Comparison of ENCODE assay signal across 1 cellular context in the genomic region with DNA sequence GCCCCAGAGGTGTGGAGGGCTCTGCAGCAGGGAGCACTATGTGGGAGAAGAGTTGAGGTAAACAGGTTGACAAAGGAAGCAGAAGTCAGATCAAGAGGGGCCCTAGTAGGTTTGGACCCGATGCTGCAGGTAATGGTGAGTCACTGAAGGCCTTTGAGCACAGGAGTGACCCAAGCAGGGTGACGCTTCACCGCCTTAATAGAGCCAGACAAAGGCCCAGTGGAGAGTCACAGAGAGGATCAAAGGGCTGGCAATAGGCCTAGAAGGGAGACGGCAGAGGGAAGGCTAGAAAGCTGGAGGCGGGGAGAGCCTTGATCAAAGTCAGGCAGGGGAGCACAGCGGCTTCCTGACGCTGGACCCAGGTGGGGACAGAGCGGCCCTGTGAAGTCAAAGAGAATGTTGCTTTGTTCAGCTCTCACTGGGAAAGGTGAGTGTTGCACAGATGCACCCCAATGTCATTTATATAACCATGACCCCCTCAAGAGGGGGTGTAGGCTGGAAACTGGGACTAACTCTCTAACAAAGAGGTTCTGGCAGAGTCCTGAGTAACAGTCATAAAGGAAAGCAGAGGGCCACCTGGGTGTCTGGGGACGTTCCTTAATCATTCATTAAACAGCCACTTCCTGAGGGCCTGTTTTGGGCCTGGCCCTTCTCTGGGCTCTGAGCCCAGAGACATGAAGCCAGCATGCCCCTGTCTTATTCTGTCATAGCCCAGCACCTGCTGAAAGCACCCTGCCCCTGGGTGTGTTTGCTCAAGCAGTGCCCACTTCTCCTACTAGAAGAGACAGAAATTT.
TF ChIP-seq lines count a peak whose summit lies in the region.

No MANE protein-coding gene starts in this region.

TF ChIP-seq in GM23338, 12 proteins besides CTCF, POLR2A, EP300 and RAD21 (continued from another document):
- TF ChIP-seq ZNF462 (CRISPR knock-in tag; IDR thresholded peaks at IDR 0.05), result no peak
- no peak for TF ChIP-seq REST (IDR thresholded peaks at IDR 0.05; ENCODE audit: unreplicated experiment)
TF ChIP-seq in GM23338: peak in this region for 0.
